Comparison of ENCODE assay signal across 22 cellular contexts in genomic region chrX:129472116-129472515, GRCh38. TPM values are rescaled to one million over a fixed set of nuclear protein-coding genes. Genes with fewer than 3 reads are reported as not detected.
DNase-seq lines count a peak whose midpoint lies in the region; ATAC-seq, FAIRE-seq and TF ChIP-seq lines count a peak whose summit lies in the region.
"Had no signal": no experiment of that assay in that cellular context is flagged by ENCODE, and none has a peak within 500 bp of the region (broad histone marks: within the 10 kb centered on the region; RNA-seq: fewer than 3 reads in every experiment).

No MANE protein-coding gene starts in this region.

- no peaks in the 10 kb centered on the region for H3K79me2 ChIP-seq in SK-N-SH (ENCODE audit: insufficient read depth)

- no peak for TF ChIP-seq EP300 in SK-N-SH (IDR thresholded peaks at IDR 0.05; ENCODE audit: borderline replicate concordance in 1 of 2, low read depth in 1 of 2, low read length in 1 of 2)

- POLR2A ChIA-PET in SK-N-SH (lab: Yijun Ruan, JAX): no interaction called here

- no peaks in the 10 kb centered on the region for H4K20me1 ChIP-seq in SK-N-SH (ENCODE audit: insufficient read depth)

- DNase-seq in SK-N-SH (no peak), RWPE2 (ENCODE audit: low spot score) (no peak), fibroblast of mammary gland (ENCODE audit: low read depth) (peak; percentile 61), small intestine (peak; percentile 6), dedifferentiated amniotic fluid mesenchymal stem cell (ENCODE audit: extremely low spot score) (no peak)
- DNase-seq: activated CD4-positive, alpha-beta T cell treated with anti-CD3 and anti-CD28 coated beads, Interleukin-2, amount 50 U/mL, for 48 hours; CD4-positive, alpha-beta memory T cell; DND-41; hippocampal formation; left lung; NCI-H2171; NCI-H774; stimulated activated CD4-positive, alpha-beta T cell treated with anti-CD3 and anti-CD28 coated beads, Interleukin-1b, Interleukin-23, amount 100 ng/mL, for 48 hours; stomach; SW 1271 had no signal

- CTCF ChIA-PET in SK-N-SH (lab: Yijun Ruan, JAX): interaction anchor here (1.6 kb wide), 1 partner anchor 13 kb away, joined by 4 read pairs; no protein-coding TSS in a partner anchor

- no peak for FAIRE-seq in small intestine (lab: Jason Lieb, UNC)
- FAIRE-seq: A204.1 had no signal

- 67% methylated on average over 1 of the region's 1 CpG for WGBS in SK-N-SH (ENCODE audit: low lambda C conversion rate)
- WGBS in small intestine, 3 donors: 31 to 69% (median 35%) methylated on average over 1 of the region's 1 CpG

- no peak overlapping the region for H3K4me3 ChIP-seq in SK-N-SH (ENCODE audit: low read depth in 2 of 2, low read length in 1 of 2)
- H3K4me3 ChIP-seq in RWPE2 (ENCODE audit: severe bottlenecking): no peak overlapping the region
- H3K4me3 ChIP-seq in fibroblast of mammary gland (ENCODE audit: control insufficient read depth, low read depth, low read length): no peak overlapping the region
- no peak overlapping the region for H3K4me3 ChIP-seq in small intestine (ENCODE audit: low read depth in 1 of 2, low read length in 2 of 2)
- H3K4me3 ChIP-seq: left lung, right atrium auricular region, stomach had no signal

- H3F3A ChIP-seq in SK-N-SH (replicated peaks; ENCODE audit: insufficient read depth): no peaks in the 10 kb centered on the region

- no peak overlapping the region for H3K4me2 ChIP-seq in SK-N-SH

- H3K9ac ChIP-seq in SK-N-SH: no peak overlapping the region

- H3K27ac ChIP-seq in SK-N-SH (ENCODE audit: low read depth in 2 of 2, low read length in 1 of 2): no peak overlapping the region
- H3K27ac ChIP-seq in RWPE2 (ENCODE audit: poor library complexity, severe bottlenecking): no peak overlapping the region
- no peak overlapping the region for H3K27ac ChIP-seq in small intestine (ENCODE audit: low read depth in 1 of 2, low read length in 1 of 2)
- H3K27ac ChIP-seq: left lung, neutrophil, right atrium auricular region, stomach had no signal

- H3K27me3 ChIP-seq in SK-N-SH (ENCODE audit: insufficient read depth): no peaks in the 10 kb centered on the region
- H3K27me3 ChIP-seq in RWPE2 (ENCODE audit: insufficient read depth, poor library complexity, severe bottlenecking): no peaks in the 10 kb centered on the region
- no peaks in the 10 kb centered on the region for H3K27me3 ChIP-seq in small intestine (ENCODE audit: control insufficient read depth in 2 of 2, insufficient read depth in 2 of 2, low read length in 2 of 2)
- H3K27me3 ChIP-seq: left lung, neutrophil, right atrium auricular region, stomach had no signal

- no peak overlapping the region for H2AFZ ChIP-seq in SK-N-SH (ENCODE audit: low read depth)

- ATAC-seq in SK-N-SH treated with all-trans-retinoic acid at 6 μM for 48 hours (peak; percentile 49), RWPE2 (ENCODE audit: low read depth) (peak; percentile 73), GM21515 (IDR thresholded peaks at IDR 0.05; ENCODE audit: unreplicated experiment) (no peak), HG02763 (IDR thresholded peaks at IDR 0.05; ENCODE audit: unreplicated experiment) (no peak)
- ATAC-seq: HCT116, left lung had no signal

- H3K9me3 ChIP-seq in SK-N-SH (no peaks in the 10 kb centered on the region), RWPE2 (ENCODE audit: severe bottlenecking) (no peaks in the 10 kb centered on the region), small intestine (ENCODE audit: control insufficient read depth, low read depth) (no peaks in the 10 kb centered on the region)
- H3K9me3 ChIP-seq: left lung, neutrophil, right atrium auricular region, stomach had no signal

- no peaks in the 10 kb centered on the region for H3K9me2 ChIP-seq in SK-N-SH

- H3K4me1 ChIP-seq in SK-N-SH (ENCODE audit: control insufficient read depth in 1 of 2, insufficient read depth in 2 of 2, low read depth in 1 of 2, low read length in 1 of 2) (no peaks in the 10 kb centered on the region), RWPE2 (ENCODE audit: insufficient read depth, poor library complexity, severe bottlenecking) (no peaks in the 10 kb centered on the region), small intestine (ENCODE audit: control insufficient read depth in 2 of 2, insufficient read depth in 1 of 2, low read depth in 1 of 2, low read length in 1 of 2) (no peaks in the 10 kb centered on the region)
- H3K4me1 ChIP-seq: left lung, right atrium auricular region, stomach had no signal

- no peak for TF ChIP-seq RAD21 in SK-N-SH (IDR thresholded peaks at IDR 0.05; ENCODE audit: low read length)

- TF ChIP-seq CTCF in SK-N-SH (IDR thresholded peaks at IDR 0.05): no peak
- no peak for TF ChIP-seq CTCF in RWPE2 (IDR thresholded peaks at IDR 0.05; ENCODE audit: poor library complexity, severe bottlenecking)
- TF ChIP-seq CTCF in fibroblast of mammary gland (conservative IDR thresholded peaks at IDR 0.05; ENCODE audit: control insufficient read depth, insufficient read depth, low read depth, low read length): no peak

- peaks cover 27 to 45% of the 10 kb centered on the region in 2 experiments for H3K36me3 ChIP-seq in SK-N-SH (replicated peaks in 1 of 2; ENCODE audit: control insufficient read depth in 1 of 2, insufficient read depth in 2 of 2, low read length in 1 of 2)
- H3K36me3 ChIP-seq in RWPE2 (ENCODE audit: low read depth): peaks cover 13% of the 10 kb centered on the region
- H3K36me3 ChIP-seq in small intestine (ENCODE audit: control insufficient read depth in 2 of 2, insufficient read depth in 2 of 2, low read length in 2 of 2): no peaks in the 10 kb centered on the region
- H3K36me3 ChIP-seq: left lung, neutrophil had no signal

TF ChIP-seq in SK-N-SH treated with all-trans-retinoic acid at 6 μM for 48 hours, 23 proteins besides CTCF, POLR2A, EP300 and RAD21 (continues in another document):
- TF ChIP-seq, protein P1, sequence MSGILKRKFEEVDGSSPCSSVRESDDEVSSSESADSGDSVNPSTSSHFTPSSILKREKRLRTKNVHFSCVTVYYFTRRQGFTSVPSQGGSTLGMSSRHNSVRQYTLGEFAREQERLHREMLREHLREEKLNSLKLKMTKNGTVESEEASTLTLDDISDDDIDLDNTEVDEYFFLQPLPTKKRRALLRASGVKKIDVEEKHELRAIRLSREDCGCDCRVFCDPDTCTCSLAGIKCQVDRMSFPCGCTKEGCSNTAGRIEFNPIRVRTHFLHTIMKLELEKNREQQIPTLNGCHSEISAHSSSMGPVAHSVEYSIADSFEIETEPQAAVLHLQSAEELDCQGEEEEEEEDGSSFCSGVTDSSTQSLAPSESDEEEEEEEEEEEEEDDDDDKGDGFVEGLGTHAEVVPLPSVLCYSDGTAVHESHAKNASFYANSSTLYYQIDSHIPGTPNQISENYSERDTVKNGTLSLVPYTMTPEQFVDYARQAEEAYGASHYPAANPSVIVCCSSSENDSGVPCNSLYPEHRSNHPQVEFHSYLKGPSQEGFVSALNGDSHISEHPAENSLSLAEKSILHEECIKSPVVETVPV (CRISPR knock-in tag; IDR thresholded peaks at IDR 0.05): no peak
- no peak for TF ChIP-seq RARB (CRISPR knock-in tag; IDR thresholded peaks at IDR 0.05)
- no peak for TF ChIP-seq ESRRG (CRISPR knock-in tag; IDR thresholded peaks at IDR 0.05)
- no peak for TF ChIP-seq GLIS3 (CRISPR knock-in tag; IDR thresholded peaks at IDR 0.05)
- no peak for TF ChIP-seq CSDC2 (CRISPR knock-in tag; IDR thresholded peaks at IDR 0.05)
- no peak for TF ChIP-seq ISL1 (CRISPR knock-in tag; IDR thresholded peaks at IDR 0.05)
- TF ChIP-seq ZNF8 (CRISPR knock-in tag; IDR thresholded peaks at IDR 0.05): no peak
- no peak for TF ChIP-seq ZNF565 (CRISPR knock-in tag; conservative IDR thresholded peaks at IDR 0.05; ENCODE audit: low read depth)
- TF ChIP-seq ZNF70 (CRISPR knock-in tag; IDR thresholded peaks at IDR 0.05): no peak

TF ChIP-seq in SK-N-SH, 30 proteins besides CTCF, POLR2A, EP300 and RAD21:
- TF ChIP-seq GABPA (IDR thresholded peaks at IDR 0.05; ENCODE audit: low read depth) (no peak), NRF1 (IDR thresholded peaks at IDR 0.05; ENCODE audit: low read depth, low read length) (no peak), YY1 (IDR thresholded peaks at IDR 0.05; ENCODE audit: low read depth) (no peak), SMC3 (IDR thresholded peaks at IDR 0.05; ENCODE audit: low read depth, low read length) (no peak), MEF2A (IDR thresholded peaks at IDR 0.05; ENCODE audit: borderline replicate concordance, low read depth) (no peak), TCF12 (IDR thresholded peaks at IDR 0.05) (no peak), TAF1 (IDR thresholded peaks at IDR 0.05; ENCODE audit: borderline replicate concordance, low read depth, low read length) (no peak), GATA2 (CRISPR knock-in tag; IDR thresholded peaks at IDR 0.05) (no peak), USF2 (IDR thresholded peaks at IDR 0.05; ENCODE audit: borderline replicate concordance, low read depth, low read length) (no peak), RXRA (IDR thresholded peaks at IDR 0.05; ENCODE audit: borderline replicate concordance, low read depth) (no peak), TEAD4 (IDR thresholded peaks at IDR 0.05; ENCODE audit: borderline replicate concordance, insufficient read depth) (no peak), NFIC (IDR thresholded peaks at IDR 0.05; ENCODE audit: borderline replicate concordance) (no peak), ELF1 (IDR thresholded peaks at IDR 0.05) (no peak)
TF ChIP-seq in SK-N-SH: peak in this region for 0.

RNA-seq across cellular contexts. Expression of gene SMARCA1, which starts 51.2 kb away (rescaled TPM):
- polyA plus RNA-seq in SK-N-SH (2012; rRNA removed) (17.1 and 23.5 TPM in 2 replicates), small intestine (1 to 10 TPM in 2 of 3 donors, under 1 TPM in 1; 0.67 to 7.8 (median 1.9) TPM)
- polyA plus RNA-seq in SK-N-SH (2012; cell fraction: cytosol; rRNA removed): 32.2 and 42.3 TPM in 2 replicates
- polyA plus RNA-seq in SK-N-SH (2012; cell fraction: nucleus; rRNA removed): 9.8 and 19.4 TPM in 2 replicates

Comparison
In these comparisons a context has a peak if more than half of its experiments do, and no peak if none do; other contexts are left out.
1. ATAC-seq: peak in SK-N-SH treated with all-trans-retinoic acid at 6 μM for 48 hours (single experiment) and RWPE2 (single experiment); none in GM21515 (single experiment) and HG02763 (single experiment).
2. DNase-seq: peak in fibroblast of mammary gland (single experiment) and small intestine (single experiment); none in SK-N-SH (single experiment), RWPE2 (single experiment) and dedifferentiated amniotic fluid mesenchymal stem cell (single experiment).